Comparison of ENCODE assay signal across 13 cellular contexts in the genomic region with DNA sequence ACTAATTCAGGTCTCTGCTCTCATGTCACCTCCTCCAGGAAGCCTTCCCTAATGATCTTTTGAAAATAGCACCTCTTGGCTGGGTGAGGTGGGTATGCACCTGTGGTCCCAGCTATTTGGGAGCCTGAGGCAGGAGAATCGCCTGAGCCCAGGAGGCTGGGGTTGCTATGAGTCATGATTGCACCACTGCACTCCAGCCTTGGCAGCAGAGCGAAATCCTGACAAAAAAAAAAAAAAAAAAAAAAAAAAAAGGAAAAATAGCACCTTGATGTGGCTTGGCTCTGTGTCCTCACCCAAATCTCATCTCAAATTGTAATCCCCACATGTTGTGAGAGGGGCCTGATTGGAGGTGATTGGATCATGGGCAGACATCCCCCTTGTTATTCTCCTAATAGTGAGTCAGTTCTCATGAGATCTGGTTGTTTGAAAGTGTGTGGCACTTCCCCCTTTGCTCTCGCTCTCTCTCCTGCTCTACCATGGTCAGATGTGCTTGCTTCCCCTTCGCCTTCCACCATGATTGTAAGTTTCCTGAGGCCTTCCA. TPM values are rescaled to one million over a fixed set of nuclear protein-coding genes. Genes with fewer than 3 reads are reported as not detected.
DNase-seq lines count a peak whose midpoint lies in the region; ATAC-seq and TF ChIP-seq lines count a peak whose summit lies in the region.
"Had no signal": no experiment of that assay in that cellular context is flagged by ENCODE, and none has a peak within 500 bp of the region (broad histone marks: within the 10 kb centered on the region; RNA-seq: fewer than 3 reads in every experiment).

No MANE protein-coding gene starts in this region.

- H3K36me3 Mint-ChIP-seq in memory B cell (no peaks in the 10 kb centered on the region), Calu3 (ENCODE audit: insufficient read depth, unreplicated experiment) (no peaks in the 10 kb centered on the region)

- no peak overlapping the region for H3K4me3 ChIP-seq in GM12865 (ENCODE audit: low read depth, low read length)
- no peak overlapping the region for H3K4me3 ChIP-seq in adrenal gland
- H3K4me3 ChIP-seq: cardiac muscle cell had no signal

- H3K36me3 ChIP-seq in adrenal gland (replicated peaks in 1 of 2), result no peaks in the 10 kb centered on the region
- H3K36me3 ChIP-seq: cardiac muscle cell had no signal

- H3K27me3 Mint-ChIP-seq in memory B cell (peaks cover 9% of the 10 kb centered on the region), Calu3 (ENCODE audit: unreplicated experiment) (peaks cover 13% of the 10 kb centered on the region)

- H3K4me3 Mint-ChIP-seq in memory B cell, result no peak overlapping the region
- H3K4me3 Mint-ChIP-seq in Calu3 (ENCODE audit: low read depth, unreplicated experiment), result no peak overlapping the region

- CTCF ChIA-PET in Calu3 (lab: Charles Lee), result interaction anchor here (0.7 kb wide), 1 partner anchor 45 kb away, joined by 4 read pairs; no protein-coding TSS in a partner anchor

- H3K27ac ChIP-seq in adrenal gland, result peak overlapping the region in 3 of 5 donors; percentile 39 to 81 (median 70)
- H3K27ac ChIP-seq: cardiac muscle cell had no signal

- TF ChIP-seq CTCF in GM12865 (IDR thresholded peaks at IDR 0.05; ENCODE audit: insufficient read depth, low read depth, low read length, missing control alignments) (no peak), adrenal gland (IDR thresholded peaks at IDR 0.05) (no peak), Calu3 (IDR thresholded peaks at IDR 0.05; ENCODE audit: unreplicated experiment) (no peak)

- H3K27me3 ChIP-seq in adrenal gland, result no peaks in the 10 kb centered on the region
- H3K27me3 ChIP-seq: cardiac muscle cell had no signal

- H3K9me3 Mint-ChIP-seq in memory B cell (no peaks in the 10 kb centered on the region), Calu3 (ENCODE audit: low read depth, unreplicated experiment) (no peaks in the 10 kb centered on the region)

- ATAC-seq in memory B cell (ENCODE audit: low read depth), result peak; percentile 43

- H3K27ac Mint-ChIP-seq in memory B cell (no peak overlapping the region), Calu3 (ENCODE audit: unreplicated experiment) (no peak overlapping the region)

- peaks cover 0 to 11% of the 10 kb centered on the region in 2 donors for H3K4me1 ChIP-seq in adrenal gland (replicated peaks in 1 of 2)

- TF ChIP-seq POLR2A in adrenal gland (IDR thresholded peaks at IDR 0.05), result no peak

- intact Hi-C loops in adrenal gland (cut with DNase I), result no loop called here
- intact Hi-C loops in Calu3 (cut with micrococcal nuclease; ENCODE audit: unreplicated experiment), result no loop called here

- peak; percentile 55 for DNase-seq in GM12865 (ENCODE audit: low read depth)
- DNase-seq in NCI-H226, result peak; percentile 65
- DNase-seq in adrenal gland, result peak in 6 of 7 donors; percentile 73 to 80 (median 76)
- DNase-seq in memory B cell (ENCODE audit: low spot score in 2 of 2), result no peak
- DNase-seq in occipital lobe (lab: John Stamatoyannopoulos, UW), result no peak
- DNase-seq in NCI-H1417 treated with DMSO at 0.1 percent for 48 hours (lab: John Stamatoyannopoulos, UW), result no peak
- DNase-seq in Calu3, result no peak
- no peak for DNase-seq in NCI-H2107 treated with DMSO at 0.1 percent for 48 hours (lab: John Stamatoyannopoulos, UW; ENCODE audit: unreplicated experiment)
- DNase-seq: activated T-cell treated with anti-CD3 and anti-CD28 coated beads, Interleukin-2, amount 50 U/mL, for 1 hour; kidney glomerular epithelial cell; NCI-H510A treated with DMSO at 0.1 percent for 48 hours had no signal

- H3K4me1 Mint-ChIP-seq in memory B cell (peaks cover 13% of the 10 kb centered on the region), Calu3 (ENCODE audit: low read depth, unreplicated experiment) (no peaks in the 10 kb centered on the region)

- 31 to 49% (median 38%) methylated on average over 4 of the region's 4 CpGs for WGBS in adrenal gland, 4 donors

- no TSS peak for BruUV-seq in Calu3 (replicated peaks; lab: Mats Ljungman, UMichigan)

- H3K9me3 ChIP-seq in adrenal gland (replicated peaks in 1 of 3), result no peaks in the 10 kb centered on the region

RNA-seq across cellular contexts. Expression of a gene that starts 11.2 kb away (rescaled TPM):
- total RNA-seq in adrenal gland (not detected), occipital lobe (not detected), Calu3 (2022) (not detected in 2 replicates)
- not detected for polyA plus RNA-seq in adrenal gland
- total RNA-seq: cardiac muscle cell, temporal lobe had no signal
- polyA plus RNA-seq: cardiac muscle cell had no signal

RNA-seq across cellular contexts. Expression of a gene that starts 25.8 kb away (rescaled TPM):
- total RNA-seq in adrenal gland, result 1 to 10 TPM in 1 of 8 donors, under 1 TPM in 7; 0.24 to 1.3 (median 0.50) TPM
- 1 to 10 TPM in 2 of 3 donors, not detected in 1; 1.0 to 1.1 TPM for polyA plus RNA-seq in adrenal gland
- 0.16 TPM for total RNA-seq in occipital lobe
- total RNA-seq in Calu3 (2022), result 0.17 and 0.27 TPM in 2 replicates
- polyA plus RNA-seq: cardiac muscle cell had no signal

Comparison
In these comparisons a context has a peak if more than half of its experiments do, and no peak if none do; other contexts are left out.
1. DNase-seq: peak in GM12865 (single experiment), NCI-H226 (single experiment) and adrenal gland (6 of 7); none in memory B cell (0 of 2), occipital lobe (single experiment), NCI-H1417 treated with DMSO at 0.1 percent for 48 hours (single experiment), Calu3 (single experiment) and NCI-H2107 treated with DMSO at 0.1 percent for 48 hours (single experiment).